8 cellular contexts compared by ENCODE assay signal in genomic region chr19:13880059-13880672, GRCh38. TPM values are rescaled to one million over a fixed set of nuclear protein-coding genes. Genes with fewer than 3 reads are reported as not detected.
DNase-seq lines count a peak whose midpoint lies in the region; ATAC-seq and TF ChIP-seq lines count a peak whose summit lies in the region.

No MANE protein-coding gene starts in this region.

- peaks cover 0 to 10% (median 2%) of the 10 kb centered on the region in 4 donors for H3K4me1 ChIP-seq in liver (ENCODE audit: control insufficient read depth in 4 of 4, insufficient read depth in 4 of 4, low read length in 3 of 4)

- peak; percentile 90 for DNase-seq in NCI-H748 (lab: John Stamatoyannopoulos, UW; ENCODE audit: unreplicated experiment)
- DNase-seq in activated CD4-positive, alpha-beta T cell treated with anti-CD3 and anti-CD28 coated beads, Interleukin-2, amount 50 U/mL, for 24 hours (ENCODE audit: low read depth in 1 of 2, low spot score in 1 of 2) = peak; percentile 98
- peak; percentile 99 for DNase-seq in stimulated activated CD4-positive, alpha-beta T cell treated with anti-CD3 and anti-CD28 coated beads, Interleukin-4, amount 100 ng/mL, for 24 hours

- peak overlapping the region; percentile 87 for H3K27ac Mint-ChIP-seq in dendritic cell treated with granulocyte-macrophage colony-stimulating factor and Interleukin-4, amounts not matched to agents 40 ng/mL and 50 ng/mL, for 4 days

- no peaks in the 10 kb centered on the region for H3K36me3 ChIP-seq in liver (ENCODE audit: control insufficient read depth in 4 of 4, insufficient read depth in 3 of 4, low read depth in 1 of 4, low read length in 3 of 4)

- H3K27ac ChIP-seq in C4-2B (peak overlapping the region; percentile 50), liver (ENCODE audit: low read depth in 1 of 2, low read length in 2 of 2) (peak overlapping the region; percentile 3 to 29)

- no peaks in the 10 kb centered on the region for H3K9me3 ChIP-seq in liver (ENCODE audit: control insufficient read depth in 4 of 4, low read length in 3 of 4)

- peak; percentile 87 for ATAC-seq in GM19351 (IDR thresholded peaks at IDR 0.05; ENCODE audit: unreplicated experiment)
- peak; percentile 80 for ATAC-seq in HG03565 (IDR thresholded peaks at IDR 0.05; ENCODE audit: unreplicated experiment)

- H3K27me3 Mint-ChIP-seq in dendritic cell treated with granulocyte-macrophage colony-stimulating factor and Interleukin-4, amounts not matched to agents 40 ng/mL and 50 ng/mL, for 4 days = peaks cover 22% of the 10 kb centered on the region

- no peaks in the 10 kb centered on the region for H3K36me3 Mint-ChIP-seq in dendritic cell treated with granulocyte-macrophage colony-stimulating factor and Interleukin-4, amounts not matched to agents 40 ng/mL and 50 ng/mL, for 4 days (ENCODE audit: low read depth)

- TF ChIP-seq CTCF in C4-2B (conservative IDR thresholded peaks at IDR 0.05) (peak; percentile 100), liver (IDR thresholded peaks at IDR 0.05; ENCODE audit: low read depth, low read length, missing input control) (peak; percentile 99)

- no peaks in the 10 kb centered on the region for H3K9me3 Mint-ChIP-seq in dendritic cell treated with granulocyte-macrophage colony-stimulating factor and Interleukin-4, amounts not matched to agents 40 ng/mL and 50 ng/mL, for 4 days

- no peaks in the 10 kb centered on the region for H3K27me3 ChIP-seq in liver (ENCODE audit: control insufficient read depth in 4 of 4, insufficient read depth in 4 of 4, low read length in 3 of 4)

- H3K4me1 Mint-ChIP-seq in dendritic cell treated with granulocyte-macrophage colony-stimulating factor and Interleukin-4, amounts not matched to agents 40 ng/mL and 50 ng/mL, for 4 days (ENCODE audit: low read depth) = peaks cover 39% of the 10 kb centered on the region

- peak overlapping the region in 1 of 3 donors; percentile 22 for H3K4me3 ChIP-seq in liver (ENCODE audit: low read depth in 1 of 3, low read length in 3 of 3)

- intact Hi-C loops in dendritic cell treated with granulocyte-macrophage colony-stimulating factor and Interleukin-4, amounts not matched to agents 40 ng/mL and 50 ng/mL, for 4 days (cut with micrococcal nuclease) = loop anchor here (2.0 to 5.0 kb wide), 3 partner anchors 73 to 192 kb away; partner anchors contain the start of genes DCAF15 and MISP3

- peak; percentile 99 to 100 for TF ChIP-seq RAD21 in liver (IDR thresholded peaks at IDR 0.05)

- H3K9ac ChIP-seq in liver (ENCODE audit: low read depth in 1 of 2, low read length in 2 of 2) = peak overlapping the region in 1 of 2 donors; percentile 8

- WGBS in liver = under 1% methylated on average over 30 of the region's 30 CpGs

- H3K4me3 Mint-ChIP-seq in dendritic cell treated with granulocyte-macrophage colony-stimulating factor and Interleukin-4, amounts not matched to agents 40 ng/mL and 50 ng/mL, for 4 days = peak overlapping the region; percentile 53

TF ChIP-seq in liver, 16 proteins besides CTCF, POLR2A, EP300 and RAD21:
- TF ChIP-seq HNF4G (IDR thresholded peaks at IDR 0.05) = no peak
- no peak for TF ChIP-seq HNF4A (conservative IDR thresholded peaks at IDR 0.05)
- TF ChIP-seq JUND (IDR thresholded peaks at IDR 0.05) = peak; percentile 92 to 95
- no peak for TF ChIP-seq FOXA1 (IDR thresholded peaks at IDR 0.05)
- no peak for TF ChIP-seq EGR1 (IDR thresholded peaks at IDR 0.05; ENCODE audit: low read depth in 2 of 2)
- peak; percentile 88 for TF ChIP-seq ATF3 (IDR thresholded peaks at IDR 0.05)
- peak; percentile 52 for TF ChIP-seq SP1 (IDR thresholded peaks at IDR 0.05)
- TF ChIP-seq MAX (IDR thresholded peaks at IDR 0.05) = no peak
- TF ChIP-seq NR2F2 (IDR thresholded peaks at IDR 0.05) = peak; percentile 14
- peak; percentile 38 to 44 for TF ChIP-seq RXRA (IDR thresholded peaks at IDR 0.05)
- no peak for TF ChIP-seq TAF1 (conservative IDR thresholded peaks at IDR 0.05)
- peak; percentile 40 for TF ChIP-seq YY1 (IDR thresholded peaks at IDR 0.05)
TF ChIP-seq in liver: peak in this region for 6.

RNA-seq across cellular contexts. Expression of gene NANOS3, which starts 3.2 kb away (rescaled TPM):
- total RNA-seq in liver = not detected
- not detected for polyA plus RNA-seq in liver

RNA-seq across cellular contexts. Expression of gene BRME1, which starts 25.8 kb away (rescaled TPM):
- 1 to 10 TPM in 1 of 2 donors, under 1 TPM in 1; 0.42 to 5.3 TPM for total RNA-seq in liver
- polyA plus RNA-seq in liver = under 1 TPM; 0.46 to 0.51 TPM

RNA-seq across cellular contexts. Expression of gene CC2D1A, which starts 25.8 kb away (rescaled TPM):
- 10 to 100 TPM in 1 of 2 donors, 1 to 10 TPM in 1; 7.4 to 12.0 TPM for total RNA-seq in liver
- polyA plus RNA-seq in liver = 10 to 100 TPM in 1 of 2 donors, 1 to 10 TPM in 1; 8.4 to 11.5 TPM

RNA-seq across cellular contexts. Expression of gene PODNL1, which starts 58.1 kb away (rescaled TPM):
- total RNA-seq in liver = not detected
- under 1 TPM in 1 of 2 donors, not detected in 1; 0.30 TPM for polyA plus RNA-seq in liver
